Comparison of ENCODE assay signal across 18 cellular contexts in genomic region chr10:97018251-97019212, GRCh38.
A peak's percentile ranks its signal among the peaks of the same experiment; 100 is the strongest.
DNase-seq lines count a peak whose midpoint lies in the region; ATAC-seq and TF ChIP-seq lines count a peak whose summit lies in the region.
"Had no signal": no experiment of that assay in that cellular context is flagged by ENCODE, and none has a peak within 500 bp of the region (broad histone marks: within the 10 kb centered on the region; RNA-seq: fewer than 3 reads in every experiment).

No MANE protein-coding gene starts in this region.

- no peaks in the 10 kb centered on the region for H3K9me3 Mint-ChIP-seq in natural killer cell treated with Interleukin-12 subunit alpha and Interleukin-12 subunit beta and Interleukin-15 and Interleukin-18, amount 100 ng/mL, for 72 hours
- no peaks in the 10 kb centered on the region for H3K9me3 Mint-ChIP-seq in natural killer cell
- H3K9me3 Mint-ChIP-seq in activated CD8-positive, alpha-beta T cell treated with anti-CD3 and anti-CD28 coated beads, Interleukin-2, amount 10 ng/mL, durations not matched to agents 7 days and 5 days (ENCODE audit: insufficient read depth), result no peaks in the 10 kb centered on the region

- intact Hi-C loops in natural killer cell (cut with micrococcal nuclease) (no loop called here), uterus (cut with DNase I; ENCODE audit: low total_unique reads) (no loop called here)

- H3K4me3 Mint-ChIP-seq in natural killer cell treated with Interleukin-12 subunit alpha and Interleukin-12 subunit beta and Interleukin-15 and Interleukin-18, amount 100 ng/mL, for 72 hours, result no peak overlapping the region
- no peak overlapping the region for H3K4me3 Mint-ChIP-seq in natural killer cell
- no peak overlapping the region for H3K4me3 Mint-ChIP-seq in activated CD8-positive, alpha-beta T cell treated with anti-CD3 and anti-CD28 coated beads, Interleukin-2, amount 10 ng/mL, durations not matched to agents 7 days and 5 days

- ATAC-seq in natural killer cell treated with Interleukin-12 subunit alpha and Interleukin-12 subunit beta and Interleukin-15 and Interleukin-18, amount 100 ng/mL, for 72 hours, result no peak
- ATAC-seq in natural killer cell (no peak), upper lobe of left lung (ENCODE audit: low FRiP score in 2 of 2) (peak; percentile 9 to 17), HG02938 (IDR thresholded peaks at IDR 0.05; ENCODE audit: unreplicated experiment) (no peak)
- ATAC-seq in activated CD8-positive, alpha-beta T cell treated with anti-CD3 and anti-CD28 coated beads, Interleukin-2, amount 10 ng/mL, durations not matched to agents 7 days and 5 days, result no peak

- no peaks in the 10 kb centered on the region for H3K9me3 ChIP-seq in upper lobe of left lung
- no peaks in the 10 kb centered on the region for H3K9me3 ChIP-seq in uterus
- H3K9me3 ChIP-seq: Caco-2, MG63 had no signal

- no peaks in the 10 kb centered on the region for H3K27me3 Mint-ChIP-seq in natural killer cell treated with Interleukin-12 subunit alpha and Interleukin-12 subunit beta and Interleukin-15 and Interleukin-18, amount 100 ng/mL, for 72 hours
- H3K27me3 Mint-ChIP-seq in natural killer cell (ENCODE audit: low read depth in 2 of 2), result no peaks in the 10 kb centered on the region
- H3K27me3 Mint-ChIP-seq in activated CD8-positive, alpha-beta T cell treated with anti-CD3 and anti-CD28 coated beads, Interleukin-2, amount 10 ng/mL, durations not matched to agents 7 days and 5 days (ENCODE audit: low read depth), result no peaks in the 10 kb centered on the region

- H3K27ac ChIP-seq in upper lobe of left lung (no peak overlapping the region), uterus (no peak overlapping the region)
- H3K27ac ChIP-seq: GM23248 had no signal

- H3K4me3 ChIP-seq in upper lobe of left lung (no peak overlapping the region), uterus (no peak overlapping the region)
- H3K4me3 ChIP-seq: GM23248, MG63 had no signal

- H3K36me3 ChIP-seq in upper lobe of left lung, result no peaks in the 10 kb centered on the region
- no peaks in the 10 kb centered on the region for H3K36me3 ChIP-seq in uterus
- H3K36me3 ChIP-seq: MG63 had no signal

- peak; percentile 48 for DNase-seq in natural killer cell treated with Interleukin-12 subunit alpha and Interleukin-12 subunit beta and Interleukin-15 and Interleukin-18, amount 100 ng/mL, for 72 hours (ENCODE audit: low spot score)
- DNase-seq in natural killer cell (no peak), mesenteric fat pad (ENCODE audit: low spot score) (peak; percentile 74), upper lobe of left lung (peak in 1 of 2 donors; percentile 50), uterus (no peak), COLO668 (lab: John Stamatoyannopoulos, UW; ENCODE audit: unreplicated experiment) (no peak)
- no peak for DNase-seq in activated CD8-positive, alpha-beta T cell treated with anti-CD3 and anti-CD28 coated beads, Interleukin-2, amount 10 ng/mL, durations not matched to agents 7 days and 5 days
- DNase-seq: ACHN, AML-193, Caco-2, DMS53, GM23248, MG63, NCI-H1092, NCI-H146, NCI-H2227 treated with DMSO at 0.1 percent for 48 hours, NCI-H524 had no signal

- H3K27me3 ChIP-seq in upper lobe of left lung (no peaks in the 10 kb centered on the region), uterus (no peaks in the 10 kb centered on the region)
- H3K27me3 ChIP-seq: MG63 had no signal

- TF ChIP-seq POLR2A in upper lobe of left lung (IDR thresholded peaks at IDR 0.05) (no peak), uterus (IDR thresholded peaks at IDR 0.05) (no peak)

- H3K4me1 ChIP-seq in upper lobe of left lung (no peaks in the 10 kb centered on the region), uterus (no peaks in the 10 kb centered on the region)

- TF ChIP-seq EP300 in upper lobe of left lung (IDR thresholded peaks at IDR 0.05), result no peak

- no peaks in the 10 kb centered on the region for H3K36me3 Mint-ChIP-seq in natural killer cell treated with Interleukin-12 subunit alpha and Interleukin-12 subunit beta and Interleukin-15 and Interleukin-18, amount 100 ng/mL, for 72 hours
- no peaks in the 10 kb centered on the region for H3K36me3 Mint-ChIP-seq in natural killer cell
- no peaks in the 10 kb centered on the region for H3K36me3 Mint-ChIP-seq in activated CD8-positive, alpha-beta T cell treated with anti-CD3 and anti-CD28 coated beads, Interleukin-2, amount 10 ng/mL, durations not matched to agents 7 days and 5 days (ENCODE audit: low read depth)

- WGBS in upper lobe of left lung, 2 donors, result 82 to 85% methylated on average over 11 to 16 of the region's 18 CpGs

- no peak for TF ChIP-seq CTCF in natural killer cell (IDR thresholded peaks at IDR 0.05)
- TF ChIP-seq CTCF in upper lobe of left lung (IDR thresholded peaks at IDR 0.05), result no peak
- no peak for TF ChIP-seq CTCF in uterus (IDR thresholded peaks at IDR 0.05)

- H3K27ac Mint-ChIP-seq in natural killer cell treated with Interleukin-12 subunit alpha and Interleukin-12 subunit beta and Interleukin-15 and Interleukin-18, amount 100 ng/mL, for 72 hours, result no peak overlapping the region
- no peak overlapping the region for H3K27ac Mint-ChIP-seq in natural killer cell
- H3K27ac Mint-ChIP-seq in activated CD8-positive, alpha-beta T cell treated with anti-CD3 and anti-CD28 coated beads, Interleukin-2, amount 10 ng/mL, durations not matched to agents 7 days and 5 days, result peak overlapping the region; percentile 34

- CTCF ChIA-PET in activated CD8-positive, alpha-beta T cell treated with anti-CD3 and anti-CD28 coated beads, Interleukin-2, amount 10 ng/mL, durations not matched to agents 7 days and 5 days (lab: Charles Lee), result no interaction called here

- peaks cover 15 to 34% of the 10 kb centered on the region in 2 donors for H3K4me1 Mint-ChIP-seq in natural killer cell treated with Interleukin-12 subunit alpha and Interleukin-12 subunit beta and Interleukin-15 and Interleukin-18, amount 100 ng/mL, for 72 hours (ENCODE audit: low read depth in 2 of 2)
- H3K4me1 Mint-ChIP-seq in natural killer cell, result peaks cover 7 to 23% of the 10 kb centered on the region in 2 donors
- peaks cover 34% of the 10 kb centered on the region for H3K4me1 Mint-ChIP-seq in activated CD8-positive, alpha-beta T cell treated with anti-CD3 and anti-CD28 coated beads, Interleukin-2, amount 10 ng/mL, durations not matched to agents 7 days and 5 days (ENCODE audit: low read depth)

- POLR2A ChIA-PET in activated CD8-positive, alpha-beta T cell treated with anti-CD3 and anti-CD28 coated beads, Interleukin-2, amount 10 ng/mL, durations not matched to agents 7 days and 5 days (lab: Charles Lee), result no interaction called here

Comparison
In these comparisons a context has a peak if more than half of its experiments do, and no peak if none do; other contexts are left out.
1. DNase-seq: peak in natural killer cell treated with Interleukin-12 subunit alpha and Interleukin-12 subunit beta and Interleukin-15 and Interleukin-18, amount 100 ng/mL, for 72 hours (single experiment) and mesenteric fat pad (single experiment); none in natural killer cell (single experiment), activated CD8-positive, alpha-beta T cell treated with anti-CD3 and anti-CD28 coated beads, Interleukin-2, amount 10 ng/mL, durations not matched to agents 7 days and 5 days (single experiment), uterus (0 of 2) and COLO668 (single experiment).
2. ATAC-seq: peak in upper lobe of left lung (2 of 2); none in natural killer cell treated with Interleukin-12 subunit alpha and Interleukin-12 subunit beta and Interleukin-15 and Interleukin-18, amount 100 ng/mL, for 72 hours (0 of 2), natural killer cell (0 of 3), activated CD8-positive, alpha-beta T cell treated with anti-CD3 and anti-CD28 coated beads, Interleukin-2, amount 10 ng/mL, durations not matched to agents 7 days and 5 days (single experiment) and HG02938 (single experiment).